Comparison of ENCODE assay signal across 15 cellular contexts in the genomic region with DNA sequence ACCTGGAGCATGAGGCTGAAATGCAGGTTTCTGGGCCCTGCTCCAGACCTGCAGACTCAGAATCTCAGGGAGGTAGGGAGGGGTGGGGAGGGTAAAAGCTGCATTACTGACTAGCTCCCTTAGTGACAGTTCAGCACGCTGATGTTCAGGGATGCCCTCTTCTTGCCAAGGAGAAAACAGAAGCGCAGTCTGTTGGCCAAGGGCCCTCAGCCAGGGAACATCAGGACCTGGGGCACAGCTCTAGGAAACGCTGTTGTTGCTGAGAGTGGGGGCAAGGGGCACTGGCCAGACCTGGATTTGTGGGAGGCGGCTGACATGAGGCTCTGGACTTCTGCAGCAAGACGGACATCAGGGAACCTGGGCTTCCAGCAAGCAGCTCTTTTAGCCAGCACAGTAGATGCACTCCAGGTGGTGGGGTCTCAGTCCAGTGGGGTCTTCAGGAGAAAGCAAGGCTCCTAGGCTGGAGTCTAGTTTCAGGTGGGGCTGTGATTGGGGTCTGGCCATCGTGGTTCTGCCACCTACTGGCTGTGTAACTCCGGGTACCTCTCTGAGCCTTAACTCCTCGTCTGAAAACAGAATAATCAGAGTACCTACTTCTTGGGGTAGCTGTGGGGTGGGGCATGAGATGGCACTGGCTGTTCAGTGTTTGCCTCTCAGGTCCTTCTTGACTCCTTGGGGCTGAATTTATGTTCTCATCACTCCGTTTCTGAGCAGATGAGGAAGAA.
DNase-seq lines count a peak whose midpoint lies in the region; ATAC-seq and TF ChIP-seq lines count a peak whose summit lies in the region.
"Had no signal": no experiment of that assay in that cellular context is flagged by ENCODE, and none has a peak within 500 bp of the region (broad histone marks: within the 10 kb centered on the region; RNA-seq: fewer than 3 reads in every experiment).

No MANE protein-coding gene starts in this region.

- peak overlapping the region in 6 of 10 donors; percentile 60 to 94 (median 72) for H3K27ac Mint-ChIP-seq in naive thymus-derived CD8-positive, alpha-beta T cell
- H3K27ac Mint-ChIP-seq: activated CD4-positive, alpha-beta memory T cell treated with anti-CD3 and anti-CD28 coated beads for 36 hours had no signal

- no peak for TF ChIP-seq POLR2A in body of pancreas (IDR thresholded peaks at IDR 0.05)

- TF ChIP-seq CTCF in OCI-LY1 (IDR thresholded peaks at IDR 0.05; ENCODE audit: low read length) = 0 out of 2 replicates have a peak, but pooled peaks have one; percentile 4
- peak; percentile 17 for TF ChIP-seq CTCF in epithelial cell of proximal tubule (conservative IDR thresholded peaks at IDR 0.05; ENCODE audit: low read depth, low read length)
- TF ChIP-seq CTCF in body of pancreas (IDR thresholded peaks at IDR 0.05) = no peak

- H3K36me3 ChIP-seq in OCI-LY1 (ENCODE audit: insufficient read depth, low read length) (no peaks in the 10 kb centered on the region), body of pancreas (replicated peaks in 1 of 2; ENCODE audit: insufficient read depth in 1 of 2, low read depth in 2 of 2) (no peaks in the 10 kb centered on the region)

- no peak overlapping the region for H3K4me2 ChIP-seq in OCI-LY1 (ENCODE audit: low read length)

- WGBS in body of pancreas, 2 donors = 35 to 56% methylated on average over 8 to 9 of the region's 9 CpGs

- no peaks in the 10 kb centered on the region for H3K27me3 ChIP-seq in OCI-LY1 (ENCODE audit: insufficient read depth, low read length)
- no peaks in the 10 kb centered on the region for H3K27me3 ChIP-seq in body of pancreas

- intact Hi-C loops in posterior vena cava (cut with DNase I) = no loop called here
- intact Hi-C loops in body of pancreas (cut with DNase I) = no loop called here

- H3K4me3 Mint-ChIP-seq in naive thymus-derived CD8-positive, alpha-beta T cell = peak overlapping the region in 6 of 10 donors; percentile 14 to 78 (median 62)
- H3K4me3 Mint-ChIP-seq: activated CD4-positive, alpha-beta memory T cell treated with anti-CD3 and anti-CD28 coated beads for 36 hours had no signal

- H3K27ac ChIP-seq in OCI-LY1 (ENCODE audit: low read depth, low read length, poor library complexity, severe bottlenecking) (no peak overlapping the region), body of pancreas (peak overlapping the region in 1 of 4 donors; percentile 47)
- H3K27ac ChIP-seq: coronary artery, epithelial cell of prostate had no signal

- H3K9ac ChIP-seq in OCI-LY1 (ENCODE audit: low read length) = no peak overlapping the region

- H3K4me3 ChIP-seq in OCI-LY1 (ENCODE audit: low read depth, low read length, poor library complexity, severe bottlenecking) (no peak overlapping the region), epithelial cell of proximal tubule (ENCODE audit: low read depth, low read length) (no peak overlapping the region), body of pancreas (no peak overlapping the region)

- no peaks in the 10 kb centered on the region for H3K9me3 Mint-ChIP-seq in naive thymus-derived CD8-positive, alpha-beta T cell
- H3K9me3 Mint-ChIP-seq: activated CD4-positive, alpha-beta memory T cell treated with anti-CD3 and anti-CD28 coated beads for 36 hours had no signal

- H3K9me3 ChIP-seq in OCI-LY1 (ENCODE audit: low read length) = no peaks in the 10 kb centered on the region
- H3K9me3 ChIP-seq in body of pancreas = no peaks in the 10 kb centered on the region

- no peaks in the 10 kb centered on the region for H3K79me2 ChIP-seq in OCI-LY1 (ENCODE audit: insufficient read depth, low read length)

- no peaks in the 10 kb centered on the region for H3F3A ChIP-seq in OCI-LY1 (ENCODE audit: insufficient read depth, low read length)

- no peaks in the 10 kb centered on the region for H3K36me3 Mint-ChIP-seq in naive thymus-derived CD8-positive, alpha-beta T cell

- H3K27me3 Mint-ChIP-seq in naive thymus-derived CD8-positive, alpha-beta T cell = no peaks in the 10 kb centered on the region
- H3K27me3 Mint-ChIP-seq: activated CD4-positive, alpha-beta memory T cell treated with anti-CD3 and anti-CD28 coated beads for 36 hours had no signal

- DNase-seq in C1 segment of cervical spinal cord (lab: John Stamatoyannopoulos, UW) (peak in 8 of 14 donors; percentile 8 to 68 (median 42)), epithelial cell of proximal tubule (ENCODE audit: low read depth) (no peak), DMS53 (lab: John Stamatoyannopoulos, UW) (no peak), posterior vena cava (ENCODE audit: low spot score) (no peak), body of pancreas (no peak)
- DNase-seq in naive thymus-derived CD8-positive, alpha-beta T cell = no peak
- DNase-seq: activated CD4-positive, alpha-beta memory T cell treated with anti-CD3 and anti-CD28 coated beads for 36 hours; kidney glomerular epithelial cell; NCI-H2107; NCI-H526 treated with DMSO at 0.1 percent for 48 hours had no signal

- H4K20me1 ChIP-seq in OCI-LY1 (ENCODE audit: insufficient read depth, low read length) = no peaks in the 10 kb centered on the region

- peak; percentile 17 to 35 for ATAC-seq in naive thymus-derived CD8-positive, alpha-beta T cell
- no peak for ATAC-seq in HG02610 (IDR thresholded peaks at IDR 0.05; ENCODE audit: unreplicated experiment)
- no peak for ATAC-seq in body of pancreas
- ATAC-seq: Panc1 had no signal

- POLR2A ChIA-PET in naive thymus-derived CD8-positive, alpha-beta T cell (lab: Charles Lee) = interaction anchor here (0.8 to 1.0 kb wide), 2 partner anchors 10 to 46 kb away, joined by 3 to 7 read pairs; no protein-coding TSS in a partner anchor

- no peak overlapping the region for H2AFZ ChIP-seq in OCI-LY1 (ENCODE audit: low read length)

- H3K4me1 Mint-ChIP-seq in naive thymus-derived CD8-positive, alpha-beta T cell = peaks cover 18 to 48% (median 38%) of the 10 kb centered on the region in 4 donors

- H3K9me2 ChIP-seq in OCI-LY1 (ENCODE audit: low read depth, low read length) = no peaks in the 10 kb centered on the region

- H3K4me1 ChIP-seq in OCI-LY1 (ENCODE audit: insufficient read depth, low read length, severe bottlenecking) (no peaks in the 10 kb centered on the region), body of pancreas (peaks cover 48% of the 10 kb centered on the region)

Comparison
In these comparisons a context has a peak if more than half of its experiments do, and no peak if none do; other contexts are left out.
1. DNase-seq: peak in C1 segment of cervical spinal cord (8 of 14); none in epithelial cell of proximal tubule (single experiment), naive thymus-derived CD8-positive, alpha-beta T cell (0 of 10), DMS53 (single experiment), posterior vena cava (single experiment) and body of pancreas (0 of 4).
2. CTCF ChIP-seq: peak in OCI-LY1 (single experiment) and epithelial cell of proximal tubule (single experiment); none in body of pancreas (0 of 7).
3. ATAC-seq: peak in naive thymus-derived CD8-positive, alpha-beta T cell (2 of 2); none in HG02610 (single experiment) and body of pancreas (single experiment).